In genomic region chr19:14322889-14323463, GRCh38 we compare ENCODE assay signal across 31 cellular contexts.
"Had no signal": no experiment of that assay in that cellular context is flagged by ENCODE, and none has a peak within 500 bp of the region (broad histone marks: within the 10 kb centered on the region; RNA-seq: fewer than 3 reads in every experiment).

No MANE protein-coding gene starts in this region.

- H3K4me3 Mint-ChIP-seq: activated CD4-positive, alpha-beta T cell treated with anti-CD3 and anti-CD28 coated beads for 36 hours; activated CD4-positive, alpha-beta T cell treated with anti-CD3 and anti-CD28 coated beads, Interleukin-2, amount 10 ng/mL, durations not matched to agents 7 days and 5 days; activated CD8-positive, alpha-beta T cell treated with anti-CD3 and anti-CD28 coated beads, Interleukin-2, amount 10 ng/mL, durations not matched to agents 7 days and 5 days; activated naive CD8-positive, alpha-beta T cell; activated naive CD8-positive, alpha-beta T cell treated with anti-CD3 and anti-CD28 coated beads, Interleukin-2, amount 50 U/mL, for 24 hours; activated T-cell treated with anti-CD3 and anti-CD28 coated beads, Interleukin-2, amount 50 U/mL, for 24 hours; T-helper 1 cell treated with Interleukin-12 subunit alpha and Interleukin-12 subunit beta and Interleukin-4 antibody, amounts not matched to agents 30 μg/mL and 1 μg/mL, for 36 hours; T-helper 2 cell treated with Interferon-gamma antibody and Interleukin-4, amounts not matched to agents 5 μg/mL and 100 μg/mL, for 36 hours; WTC11 had no signal

- H3K27me3 ChIP-seq: brain microvascular endothelial cell had no signal

- H3K27me3 Mint-ChIP-seq: activated CD4-positive, alpha-beta T cell treated with anti-CD3 and anti-CD28 coated beads for 36 hours; activated CD4-positive, alpha-beta T cell treated with anti-CD3 and anti-CD28 coated beads, Interleukin-2, amount 10 ng/mL, durations not matched to agents 7 days and 5 days; activated naive CD8-positive, alpha-beta T cell; activated naive CD8-positive, alpha-beta T cell treated with anti-CD3 and anti-CD28 coated beads, Interleukin-2, amount 50 U/mL, for 24 hours; activated T-cell treated with anti-CD3 and anti-CD28 coated beads, Interleukin-2, amount 50 U/mL, for 24 hours had no signal

- H3K9ac ChIP-seq: SK-N-SH had no signal

- H3K27ac Mint-ChIP-seq: activated CD4-positive, alpha-beta T cell treated with anti-CD3 and anti-CD28 coated beads for 36 hours; activated CD4-positive, alpha-beta T cell treated with anti-CD3 and anti-CD28 coated beads, Interleukin-2, amount 10 ng/mL, durations not matched to agents 7 days and 5 days; activated CD8-positive, alpha-beta T cell treated with anti-CD3 and anti-CD28 coated beads, Interleukin-2, amount 10 ng/mL, durations not matched to agents 7 days and 5 days; activated naive CD8-positive, alpha-beta T cell; activated naive CD8-positive, alpha-beta T cell treated with anti-CD3 and anti-CD28 coated beads, Interleukin-2, amount 50 U/mL, for 24 hours; activated T-cell treated with anti-CD3 and anti-CD28 coated beads, Interleukin-2, amount 50 U/mL, for 24 hours; activated T-helper 2 cell treated with anti-CD3 and anti-CD28 coated beads, Interferon-gamma antibody, Interleukin-2, Interleukin-4, amounts not matched to agents 10 μg/mL and 5 μg/mL and 100 μg/mL, durations not matched to agents 14 hours and 24 hours and 36 hours; T-helper 1 cell treated with Interleukin-12 subunit alpha and Interleukin-12 subunit beta and Interleukin-4 antibody, amounts not matched to agents 30 μg/mL and 1 μg/mL, for 36 hours; T-helper 2 cell treated with Interferon-gamma antibody and Interleukin-4, amounts not matched to agents 5 μg/mL and 100 μg/mL, for 36 hours; WTC11 had no signal

- H3K4me1 ChIP-seq: SJCRH30 had no signal

- H3K4me1 Mint-ChIP-seq: activated CD4-positive, alpha-beta T cell treated with anti-CD3 and anti-CD28 coated beads for 36 hours; activated CD4-positive, alpha-beta T cell treated with anti-CD3 and anti-CD28 coated beads, Interleukin-2, amount 10 ng/mL, durations not matched to agents 7 days and 5 days; activated naive CD8-positive, alpha-beta T cell treated with anti-CD3 and anti-CD28 coated beads, Interleukin-2, amount 50 U/mL, for 24 hours had no signal

- ATAC-seq: activated CD4-positive, alpha-beta T cell treated with anti-CD3 and anti-CD28 coated beads for 36 hours; activated CD4-positive, CD25-positive, alpha-beta regulatory T cell treated with anti-CD3 and anti-CD28 coated beads, Interleukin-2, amount 50 U/mL, for 24 hours; activated CD8-positive, alpha-beta T cell treated with anti-CD3 and anti-CD28 coated beads, Interleukin-2, amount 10 ng/mL, durations not matched to agents 7 days and 5 days; activated naive CD8-positive, alpha-beta T cell treated with anti-CD3 and anti-CD28 coated beads, Interleukin-2, amount 50 U/mL, for 24 hours; Panc1; WTC11 had no signal

- H3K27ac ChIP-seq: brain microvascular endothelial cell, SJCRH30 had no signal

- H3K4me2 ChIP-seq: SK-N-SH had no signal

- H3K9me2 ChIP-seq: SK-N-SH had no signal

- H3K9me3 ChIP-seq: SK-N-SH had no signal

- DNase-seq: activated CD4-positive, alpha-beta T cell treated with anti-CD3 and anti-CD28 coated beads for 36 hours; activated CD4-positive, alpha-beta T cell treated with anti-CD3 and anti-CD28 coated beads, Interleukin-2, amount 10 ng/mL, durations not matched to agents 7 days and 5 days; activated CD4-positive, alpha-beta T cell treated with anti-CD3 and anti-CD28 coated beads, Interleukin-2, amount 50 U/mL, for 48 hours; activated CD8-positive, alpha-beta T cell treated with anti-CD3 and anti-CD28 coated beads, Interleukin-2, amount 10 ng/mL, durations not matched to agents 7 days and 5 days; activated gamma-delta T cell; activated naive CD4-positive, alpha-beta T cell treated with Interleukin-2 at 50 U/mL for 16 hours; activated naive CD8-positive, alpha-beta T cell treated with anti-CD3 and anti-CD28 coated beads, Interleukin-2, amount 50 U/mL, for 24 hours; activated T-cell treated with anti-CD3 and anti-CD28 coated beads, Interleukin-2, amount 50 U/mL, for 24 hours; anterior cingulate cortex; brain microvascular endothelial cell; central memory CD4-positive, alpha-beta T cell; Kasumi-1; KG1; MG63; NCI-H1048; NCI-H1436 treated with DMSO at 0.1 percent for 48 hours; NCI-H1694 treated with DMSO at 0.1 percent for 48 hours; NCI-H2029; NCI-H345; NCI-H524 treated with DMSO at 0.1 percent for 48 hours; OCI-M1; SHP77; SJCRH30; SK-N-SH had no signal

- H3K36me3 ChIP-seq: brain microvascular endothelial cell, MG63, SJCRH30 had no signal

- H3K4me3 ChIP-seq: MG63, SJCRH30 had no signal

- H3K9me3 Mint-ChIP-seq: activated CD4-positive, alpha-beta T cell treated with anti-CD3 and anti-CD28 coated beads, Interleukin-2, amount 10 ng/mL, durations not matched to agents 7 days and 5 days; activated naive CD8-positive, alpha-beta T cell treated with anti-CD3 and anti-CD28 coated beads, Interleukin-2, amount 50 U/mL, for 24 hours; activated T-cell treated with anti-CD3 and anti-CD28 coated beads, Interleukin-2, amount 50 U/mL, for 24 hours; activated T-helper 2 cell treated with anti-CD3 and anti-CD28 coated beads, Interferon-gamma antibody, Interleukin-2, Interleukin-4, amounts not matched to agents 10 μg/mL and 5 μg/mL and 100 μg/mL, durations not matched to agents 14 hours and 24 hours and 36 hours; T-helper 1 cell treated with Interleukin-12 subunit alpha and Interleukin-12 subunit beta and Interleukin-4 antibody, amounts not matched to agents 30 μg/mL and 1 μg/mL, for 36 hours; T-helper 2 cell treated with Interferon-gamma antibody and Interleukin-4, amounts not matched to agents 5 μg/mL and 100 μg/mL, for 36 hours had no signal

- H3K36me3 Mint-ChIP-seq: activated naive CD8-positive, alpha-beta T cell; WTC11 had no signal
